In the genomic region with DNA sequence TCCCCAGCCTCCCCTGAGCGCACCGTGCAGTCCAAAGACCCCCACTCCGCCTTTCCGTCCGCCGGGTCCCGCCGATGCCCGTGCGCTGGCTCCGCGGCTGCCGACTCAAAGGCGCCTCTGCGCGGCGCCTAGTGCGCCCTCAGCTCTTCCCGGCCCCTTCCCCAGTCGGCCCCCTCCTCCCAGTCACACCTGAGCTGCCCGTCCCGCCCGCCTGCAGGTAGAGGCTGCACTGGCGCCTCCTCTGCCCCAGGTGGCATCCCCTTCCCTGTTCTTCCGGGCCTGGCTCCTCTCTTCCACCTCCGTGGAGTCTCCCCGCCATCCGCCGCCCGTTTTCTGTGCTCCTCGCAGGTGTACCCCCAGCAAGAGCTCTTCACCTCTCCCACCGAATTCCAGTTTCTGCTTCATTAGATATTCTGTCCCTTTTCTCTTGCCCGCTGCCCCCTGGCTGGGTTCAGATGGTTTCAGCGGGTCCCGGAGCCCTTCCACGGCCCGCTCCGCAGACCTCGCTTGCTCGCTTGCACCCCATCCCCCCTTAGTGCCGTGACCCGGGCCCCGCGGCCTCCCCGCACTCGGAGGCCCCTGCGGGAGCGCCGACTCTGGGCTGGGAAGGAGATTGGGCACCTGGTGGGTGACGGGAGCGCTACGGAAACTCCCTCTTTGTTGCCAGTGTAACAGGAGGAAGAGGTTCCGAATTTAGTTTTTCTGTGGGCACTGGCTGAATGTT, we compare ENCODE assay signal across 8 cellular contexts. TPM values are rescaled to one million over a fixed set of nuclear protein-coding genes. Genes with fewer than 3 reads are reported as not detected.
A peak's percentile ranks its signal among the peaks of the same experiment; 100 is the strongest.
DNase-seq lines count a peak whose midpoint lies in the region; ATAC-seq, FAIRE-seq and TF ChIP-seq lines count a peak whose summit lies in the region.

No MANE protein-coding gene starts in this region.

- H3K4me1 Mint-ChIP-seq in nephron progenitor cell = peaks cover 73% of the 10 kb centered on the region

- peak; percentile 14 for ATAC-seq in HG03520 (IDR thresholded peaks at IDR 0.05; ENCODE audit: unreplicated experiment)

- no peaks in the 10 kb centered on the region for H3K9me3 Mint-ChIP-seq in nephron progenitor cell

- no peak overlapping the region for H3K27ac Mint-ChIP-seq in nephron progenitor cell

- TF ChIP-seq CTCF in fibroblast of the aortic adventitia (IDR thresholded peaks at IDR 0.05; ENCODE audit: insufficient read depth, low read length) = no peak
- no peak for TF ChIP-seq CTCF in nephron progenitor cell (IDR thresholded peaks at IDR 0.05)

- no peaks in the 10 kb centered on the region for H3K27me3 Mint-ChIP-seq in nephron progenitor cell (ENCODE audit: low read depth, poor library complexity)

- H3K4me3 ChIP-seq in fibroblast of the aortic adventitia (ENCODE audit: low read depth, low read length) = peak overlapping the region; percentile 82

- peak overlapping the region; percentile 98 for H3K4me3 Mint-ChIP-seq in nephron progenitor cell

- FAIRE-seq in GM19239 (lab: Jason Lieb, UNC) = peak; percentile 85

- H3K27ac ChIP-seq in temporal lobe (ENCODE audit: low read depth, low read length) = peak overlapping the region; percentile 78

- H3K36me3 Mint-ChIP-seq in nephron progenitor cell (ENCODE audit: low read depth) = no peaks in the 10 kb centered on the region

- DNase-seq in Ammon's horn (ENCODE audit: low spot score) (peak; percentile 55), GM19239 (ENCODE audit: insufficient read length, low spot score) (no peak), OCI-M1 (lab: John Stamatoyannopoulos, UW) (peak; percentile 66), fibroblast of the aortic adventitia (ENCODE audit: low read depth) (no peak), nephron progenitor cell (peak; percentile 56)
- peak; percentile 30 for DNase-seq in activated effector memory CD4-positive, alpha-beta T cell treated with Interleukin-2 at 50 U/mL for 16 hours

RNA-seq across cellular contexts. Expression of a gene that starts 0.7 kb away (rescaled TPM):
- total RNA-seq in fibroblast of the aortic adventitia (ENCODE audit: low replicate concordance) (44.1 and 60.5 TPM in 2 replicates), temporal lobe (41.1 TPM)

Comparison
In these comparisons a context has a peak if more than half of its experiments do, and no peak if none do; other contexts are left out.
1. DNase-seq: peak in Ammon's horn (single experiment), OCI-M1 (single experiment), activated effector memory CD4-positive, alpha-beta T cell treated with Interleukin-2 at 50 U/mL for 16 hours (single experiment) and nephron progenitor cell (single experiment); none in GM19239 (single experiment) and fibroblast of the aortic adventitia (single experiment).